Comparison of ENCODE assay signal across 1 cellular context in genomic region chr1:228172591-228173527, GRCh38.
A peak's percentile ranks its signal among the peaks of the same experiment; 100 is the strongest.
TF ChIP-seq lines count a peak whose summit lies in the region.

No MANE protein-coding gene starts in this region.

TF ChIP-seq in HEK293, 187 proteins besides CTCF, POLR2A, EP300 and RAD21:
- TF ChIP-seq SCRT2 (tag by site-specific recombination; IDR thresholded peaks at IDR 0.05) (peak; percentile 69), ZNF19 (tag by site-specific recombination; IDR thresholded peaks at IDR 0.05; ENCODE audit: low read depth) (no peak), KLF7 (tag by site-specific recombination; IDR thresholded peaks at IDR 0.05; ENCODE audit: borderline replicate concordance) (no peak), HIC1 (tag by site-specific recombination; IDR thresholded peaks at IDR 0.05) (0 out of 2 replicates have a peak, but pooled peaks have one; percentile 30)
